In genomic region chr7:39083781-39084180, GRCh38 we compare ENCODE assay signal across 20 cellular contexts.
"Had no signal": no experiment of that assay in that cellular context is flagged by ENCODE, and none has a peak within 500 bp of the region (broad histone marks: within the 10 kb centered on the region; RNA-seq: fewer than 3 reads in every experiment).

No MANE protein-coding gene starts in this region.

- H3K27me3 ChIP-seq: colonic mucosa, right lobe of liver, tibial artery had no signal

- H3K9ac ChIP-seq: parathyroid adenoma had no signal

- H3K4me3 ChIP-seq: breast epithelium, colonic mucosa, gastroesophageal sphincter, heart left ventricle, right lobe of liver, skin epidermis, tibial artery had no signal

- H3K27ac ChIP-seq: breast epithelium, colonic mucosa, epithelial cell of prostate, gastroesophageal sphincter, heart left ventricle, neutrophil, parathyroid adenoma, right lobe of liver, skin epidermis, tibial artery had no signal

- H3K4me1 ChIP-seq: breast epithelium, colonic mucosa, parathyroid adenoma, right lobe of liver had no signal

- DNase-seq: activated CD4-positive, alpha-beta memory T cell treated with anti-CD3 and anti-CD28 coated beads for 36 hours; activated CD4-positive, alpha-beta T cell treated with anti-CD3 and anti-CD28 coated beads for 48 hours; activated naive CD4-positive, alpha-beta T cell treated with anti-CD3 and anti-CD28 coated beads for 36 hours; activated naive CD8-positive, alpha-beta T cell treated with anti-CD3 and anti-CD28 coated beads, Interleukin-2, amount 10 ng/mL, durations not matched to agents 7 days and 5 days; activated T-cell treated with anti-CD3 and anti-CD28 coated beads, Interleukin-2, amount 50 U/mL, for 48 hours; amniotic stem cell; colonic mucosa; heart left ventricle; islet precursor cell; left cardiac atrium; right lobe of liver; stimulated activated CD4-positive, alpha-beta T cell treated with anti-CD3 and anti-CD28 coated beads, Interleukin-1b, Interleukin-23, amount 100 ng/mL, for 48 hours; stimulated activated naive CD8-positive, alpha-beta T cell treated with anti-CD3 and anti-CD28 coated beads, Interleukin-15, amount 100 ng/mL, for 72 hours; tibial artery had no signal

- H3K79me2 ChIP-seq: parathyroid adenoma had no signal

- H3K36me3 ChIP-seq: breast epithelium, colonic mucosa, gastroesophageal sphincter, heart left ventricle, neutrophil, right lobe of liver, tibial artery had no signal

- H2AFZ ChIP-seq: parathyroid adenoma had no signal

- H3K9me3 ChIP-seq: breast epithelium, colonic mucosa, gastroesophageal sphincter, heart left ventricle, neutrophil, right lobe of liver, tibial artery had no signal
